33 cellular contexts compared by ENCODE assay signal in the genomic region with DNA sequence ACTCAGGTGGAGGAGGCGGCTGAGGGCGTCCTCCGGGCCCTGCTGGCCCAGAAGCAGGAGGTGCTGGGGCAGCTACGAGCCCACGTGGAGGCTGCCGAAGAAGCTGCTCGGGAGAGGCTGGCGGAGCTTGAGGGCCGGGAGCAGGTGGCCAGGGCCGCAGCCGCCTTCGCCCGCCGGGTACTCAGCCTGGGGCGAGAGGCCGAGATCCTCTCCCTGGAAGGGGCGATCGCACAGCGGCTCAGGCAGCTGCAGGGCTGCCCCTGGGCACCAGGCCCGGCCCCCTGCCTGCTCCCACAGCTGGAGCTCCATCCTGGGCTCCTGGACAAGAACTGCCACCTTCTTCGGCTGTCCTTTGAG.
"Had no signal": no experiment of that assay in that cellular context is flagged by ENCODE, and none has a peak within 500 bp of the region (broad histone marks: within the 10 kb centered on the region; RNA-seq: fewer than 3 reads in every experiment).

No MANE protein-coding gene starts in this region.

- H3K27ac Mint-ChIP-seq: activated CD8-positive, alpha-beta T cell treated with anti-CD3 and anti-CD28 coated beads for 36 hours; activated T-cell treated with anti-CD3 and anti-CD28 coated beads, Interleukin-2, amount 50 U/mL, for 72 hours; activated T-helper 17 cell treated with anti-CD3 and anti-CD28 coated beads, Interleukin-2, amount 50 U/mL, for 72 hours had no signal

- H3K4me3 ChIP-seq: Peyer's patch had no signal

- H3K9me3 ChIP-seq: Peyer's patch had no signal

- H3K9me3 Mint-ChIP-seq: activated CD8-positive, alpha-beta T cell treated with anti-CD3 and anti-CD28 coated beads for 36 hours; activated naive CD4-positive, alpha-beta T cell treated with anti-CD3 and anti-CD28 coated beads, Interleukin-2, amount 50 U/mL, for 72 hours; activated T-cell treated with anti-CD3 and anti-CD28 coated beads, Interleukin-2, amount 50 U/mL, for 72 hours; activated T-helper 17 cell treated with anti-CD3 and anti-CD28 coated beads, Interleukin-2, amount 50 U/mL, for 72 hours had no signal

- H3K27ac ChIP-seq: brain microvascular endothelial cell, Peyer's patch, WERI-Rb-1 had no signal

- H3K36me3 ChIP-seq: WERI-Rb-1 had no signal

- H3K27me3 ChIP-seq: brain microvascular endothelial cell, Peyer's patch had no signal

- H3K4me3 Mint-ChIP-seq: activated CD8-positive, alpha-beta T cell treated with anti-CD3 and anti-CD28 coated beads for 36 hours; activated T-cell treated with anti-CD3 and anti-CD28 coated beads, Interleukin-2, amount 50 U/mL, for 72 hours had no signal

- H3K27me3 Mint-ChIP-seq: activated CD8-positive, alpha-beta T cell treated with anti-CD3 and anti-CD28 coated beads for 36 hours; activated T-helper 17 cell treated with anti-CD3 and anti-CD28 coated beads, Interleukin-2, amount 50 U/mL, for 72 hours had no signal

- DNase-seq: activated CD4-positive, alpha-beta T cell treated with anti-CD3 and anti-CD28 coated beads for 1 hour; activated CD4-positive, alpha-beta T cell treated with anti-CD3 and anti-CD28 coated beads for 48 hours; activated CD4-positive, alpha-beta T cell treated with anti-CD3 and anti-CD28 coated beads, Interleukin-2, amount 50 U/mL, for 4 hours; activated CD4-positive, CD25-positive, alpha-beta regulatory T cell; activated CD8-positive, alpha-beta T cell treated with anti-CD3 and anti-CD28 coated beads for 36 hours; activated effector memory CD4-positive, alpha-beta T cell treated with anti-CD3 and anti-CD28 coated beads, Interleukin-2, amount 50 U/mL, for 16 hours; activated naive CD4-positive, alpha-beta T cell; activated T-cell treated with anti-CD3 and anti-CD28 coated beads, Interleukin-2, amount 50 U/mL, for 1 hour; activated T-cell treated with anti-CD3 and anti-CD28 coated beads, Interleukin-2, amount 50 U/mL, for 72 hours; anterior cingulate cortex; brain microvascular endothelial cell; central memory CD4-positive, alpha-beta T cell; Kasumi-1; KG1; NCI-H1105; NCI-H1417 treated with DMSO at 0.1 percent for 48 hours; NCI-H187 treated with DMSO at 0.1 percent for 48 hours; NCI-H2081; NCI-H226; NCI-H446 treated with DMSO at 0.1 percent for 48 hours; NCI-H524; NCI-H69; NCI-H82; PC-3; Peyer's patch; Right ventricle myocardium superior; RPMI8226; SW 1271; T-helper 1 cell; T1000; WERI-Rb-1 had no signal

- ATAC-seq: activated CD8-positive, alpha-beta T cell treated with anti-CD3 and anti-CD28 coated beads for 36 hours; activated naive CD4-positive, alpha-beta T cell treated with anti-CD3 and anti-CD28 coated beads, Interleukin-2, amount 50 U/mL, for 72 hours; activated T-cell treated with anti-CD3 and anti-CD28 coated beads, Interleukin-2, amount 50 U/mL, for 72 hours; activated T-helper 17 cell treated with anti-CD3 and anti-CD28 coated beads, Interleukin-2, amount 50 U/mL, for 72 hours; PC-3 had no signal
